23 cellular contexts compared by ENCODE assay signal in genomic region chr14:78197088-78197487, GRCh38. TPM values are rescaled to one million over a fixed set of nuclear protein-coding genes. Genes with fewer than 3 reads are reported as not detected.
DNase-seq lines count a peak whose midpoint lies in the region; ATAC-seq and TF ChIP-seq lines count a peak whose summit lies in the region.
"Had no signal": no experiment of that assay in that cellular context is flagged by ENCODE, and none has a peak within 500 bp of the region (broad histone marks: within the 10 kb centered on the region; RNA-seq: fewer than 3 reads in every experiment).

No MANE protein-coding gene starts in this region.

- H3K4me3 Mint-ChIP-seq in brain, result no peak overlapping the region
- H3K4me3 Mint-ChIP-seq: CD4-positive, CD25-positive, alpha-beta regulatory T cell had no signal

- H3K4ac ChIP-seq in mesendoderm (ENCODE audit: low read depth, low read length), result no peak overlapping the region

- no peak overlapping the region for H4K8ac ChIP-seq in mesendoderm (ENCODE audit: low read depth, low read length)

- DNase-seq in NCI-H146 (lab: John Stamatoyannopoulos, UW) (peak; percentile 14), NCI-H146 treated with DMSO at 0.1 percent for 48 hours (lab: John Stamatoyannopoulos, UW; ENCODE audit: unreplicated experiment) (no peak), DMS79 treated with DMSO at 0.1 percent for 48 hours (lab: John Stamatoyannopoulos, UW) (peak; percentile 77), NCI-H2171 (lab: John Stamatoyannopoulos, UW) (peak; percentile 40), mesendoderm (no peak)
- DNase-seq: 8988T; CD4-positive, CD25-positive, alpha-beta regulatory T cell; EL; GDM1; HCEC 1CT; IMR-90; NCI-H1694 treated with DMSO at 0.1 percent for 48 hours; NCI-H2081; NCI-H524 treated with DMSO at 0.1 percent for 48 hours; NCI-H82; Right ventricle myocardium superior; RPMI8226 had no signal

- H3K36me3 Mint-ChIP-seq in brain, result peaks cover 61% of the 10 kb centered on the region
- H3K36me3 Mint-ChIP-seq: CD4-positive, CD25-positive, alpha-beta regulatory T cell had no signal

- peak overlapping the region in 3 of 5 experiments; percentile 48 to 85 (median 56) for H3K27ac Mint-ChIP-seq in brain
- H3K27ac Mint-ChIP-seq: CD4-positive, CD25-positive, alpha-beta regulatory T cell had no signal

- H3K56ac ChIP-seq in mesendoderm (ENCODE audit: low read length), result no peak overlapping the region

- no CpG with 5 or more reads among the region's 8 CpGs for WGBS in mesendoderm (ENCODE audit: extremely low coverage, insufficient coverage, low lambda C conversion rate)

- H3K27ac ChIP-seq in mesendoderm (ENCODE audit: low read depth, low read length), result no peak overlapping the region
- H3K27ac ChIP-seq: BLaER1, SJSA1 had no signal

- no peak overlapping the region for H2BK120ac ChIP-seq in mesendoderm (ENCODE audit: low read depth, low read length)

- H2AK5ac ChIP-seq in mesendoderm (ENCODE audit: low read length), result no peak overlapping the region

- no peak overlapping the region for H3K9ac ChIP-seq in mesendoderm (ENCODE audit: low read length)
- H3K9ac ChIP-seq: BLaER1 had no signal

- peaks cover 8% of the 10 kb centered on the region for H3K27me3 Mint-ChIP-seq in brain

- H3K4me1 Mint-ChIP-seq in brain, result peaks cover 61% of the 10 kb centered on the region
- H3K4me1 Mint-ChIP-seq: CD4-positive, CD25-positive, alpha-beta regulatory T cell had no signal

- no peaks in the 10 kb centered on the region for H3K79me1 ChIP-seq in mesendoderm (ENCODE audit: low read length)

- no peaks in the 10 kb centered on the region for H3K27me3 ChIP-seq in mesendoderm (ENCODE audit: insufficient read depth, low read length, poor library complexity)
- H3K27me3 ChIP-seq: BLaER1, SJSA1 had no signal

- no peaks in the 10 kb centered on the region for H3K36me3 ChIP-seq in mesendoderm (ENCODE audit: control insufficient read depth, insufficient read depth, low read length)
- H3K36me3 ChIP-seq: BLaER1, SJSA1 had no signal

- H3K4me2 ChIP-seq in mesendoderm (ENCODE audit: low read length), result no peak overlapping the region
- H3K4me2 ChIP-seq: BLaER1 had no signal

- H3K23ac ChIP-seq in mesendoderm (ENCODE audit: low read length), result no peak overlapping the region

- no peak overlapping the region for H2BK15ac ChIP-seq in mesendoderm (replicated peaks; ENCODE audit: low read depth)

- H4K5ac ChIP-seq in mesendoderm (ENCODE audit: low read length), result no peak overlapping the region

- TF ChIP-seq CTCF in brain (conservative IDR thresholded peaks at IDR 0.05), result no peak

- no peaks in the 10 kb centered on the region for H3K4me1 ChIP-seq in mesendoderm (ENCODE audit: control insufficient read depth, low read depth, low read length)
- H3K4me1 ChIP-seq: SJSA1 had no signal

- no peaks in the 10 kb centered on the region for H3K79me2 ChIP-seq in mesendoderm (ENCODE audit: control insufficient read depth, insufficient read depth, low read length)

- ATAC-seq in HG02981 (IDR thresholded peaks at IDR 0.05; ENCODE audit: unreplicated experiment) (no peak), GM18909 (IDR thresholded peaks at IDR 0.05; ENCODE audit: poor library complexity, unreplicated experiment) (no peak)
- ATAC-seq: GM12878 had no signal

- H3K18ac ChIP-seq in mesendoderm (ENCODE audit: low read length), result no peak overlapping the region

- H3K9me3 Mint-ChIP-seq in brain, result peaks cover 0 to 17% (median 9%) of the 10 kb centered on the region in 5 experiments

- no peak overlapping the region for H3K4me3 ChIP-seq in mesendoderm (ENCODE audit: low read length)
- H3K4me3 ChIP-seq: BLaER1, GM12878, SJSA1 had no signal

- H2BK5ac ChIP-seq in mesendoderm (ENCODE audit: low read length), result no peak overlapping the region

RNA-seq across cellular contexts. Expression of gene NRXN3, which starts 26.9 kb away (rescaled TPM):
- polyA plus RNA-seq in brain (ENCODE audit: insufficient read depth, low read depth, low replicate concordance), result 8.8 TPM
- polyA plus RNA-seq in mesendoderm (2013, experiment 1 of 2), result 1.1 TPM
- polyA plus RNA-seq in mesendoderm (2013, experiment 2 of 2), result 1.2 TPM
- polyA plus RNA-seq: CD4-positive, CD25-positive, alpha-beta regulatory T cell had no signal

Comparison
In these comparisons a context has a peak if more than half of its experiments do, and no peak if none do; other contexts are left out.
1. DNase-seq: peak in NCI-H146 (single experiment), DMS79 treated with DMSO at 0.1 percent for 48 hours (single experiment) and NCI-H2171 (single experiment); none in NCI-H146 treated with DMSO at 0.1 percent for 48 hours (single experiment) and mesendoderm (single experiment).